Comparison of ENCODE assay signal across 1 cellular context in the genomic region with DNA sequence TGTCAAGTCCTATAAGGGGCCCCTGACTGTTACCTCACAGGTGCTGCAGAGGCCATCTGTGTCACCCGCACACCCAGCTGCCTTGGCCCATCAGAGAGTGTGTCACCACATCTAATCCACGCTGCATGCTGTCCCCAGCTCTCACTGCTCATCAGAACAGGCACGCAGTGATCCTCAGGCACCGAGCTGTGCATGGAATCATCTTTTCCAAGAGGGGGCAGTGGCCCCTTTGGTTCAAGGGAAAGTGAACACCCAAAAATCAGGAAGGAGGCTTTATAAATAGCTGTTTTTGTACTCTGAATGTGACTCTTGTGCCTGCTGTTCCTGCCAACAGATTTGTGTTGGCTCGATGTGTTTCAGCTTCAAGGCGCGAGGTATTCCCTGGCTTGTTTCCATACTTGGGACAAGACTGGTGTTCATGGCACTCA.
TF ChIP-seq lines count a peak whose summit lies in the region.

No MANE protein-coding gene starts in this region.

TF ChIP-seq in K562, 482 proteins besides CTCF, POLR2A, EP300 and RAD21 (continued from another document):
- TF ChIP-seq, protein P1, sequence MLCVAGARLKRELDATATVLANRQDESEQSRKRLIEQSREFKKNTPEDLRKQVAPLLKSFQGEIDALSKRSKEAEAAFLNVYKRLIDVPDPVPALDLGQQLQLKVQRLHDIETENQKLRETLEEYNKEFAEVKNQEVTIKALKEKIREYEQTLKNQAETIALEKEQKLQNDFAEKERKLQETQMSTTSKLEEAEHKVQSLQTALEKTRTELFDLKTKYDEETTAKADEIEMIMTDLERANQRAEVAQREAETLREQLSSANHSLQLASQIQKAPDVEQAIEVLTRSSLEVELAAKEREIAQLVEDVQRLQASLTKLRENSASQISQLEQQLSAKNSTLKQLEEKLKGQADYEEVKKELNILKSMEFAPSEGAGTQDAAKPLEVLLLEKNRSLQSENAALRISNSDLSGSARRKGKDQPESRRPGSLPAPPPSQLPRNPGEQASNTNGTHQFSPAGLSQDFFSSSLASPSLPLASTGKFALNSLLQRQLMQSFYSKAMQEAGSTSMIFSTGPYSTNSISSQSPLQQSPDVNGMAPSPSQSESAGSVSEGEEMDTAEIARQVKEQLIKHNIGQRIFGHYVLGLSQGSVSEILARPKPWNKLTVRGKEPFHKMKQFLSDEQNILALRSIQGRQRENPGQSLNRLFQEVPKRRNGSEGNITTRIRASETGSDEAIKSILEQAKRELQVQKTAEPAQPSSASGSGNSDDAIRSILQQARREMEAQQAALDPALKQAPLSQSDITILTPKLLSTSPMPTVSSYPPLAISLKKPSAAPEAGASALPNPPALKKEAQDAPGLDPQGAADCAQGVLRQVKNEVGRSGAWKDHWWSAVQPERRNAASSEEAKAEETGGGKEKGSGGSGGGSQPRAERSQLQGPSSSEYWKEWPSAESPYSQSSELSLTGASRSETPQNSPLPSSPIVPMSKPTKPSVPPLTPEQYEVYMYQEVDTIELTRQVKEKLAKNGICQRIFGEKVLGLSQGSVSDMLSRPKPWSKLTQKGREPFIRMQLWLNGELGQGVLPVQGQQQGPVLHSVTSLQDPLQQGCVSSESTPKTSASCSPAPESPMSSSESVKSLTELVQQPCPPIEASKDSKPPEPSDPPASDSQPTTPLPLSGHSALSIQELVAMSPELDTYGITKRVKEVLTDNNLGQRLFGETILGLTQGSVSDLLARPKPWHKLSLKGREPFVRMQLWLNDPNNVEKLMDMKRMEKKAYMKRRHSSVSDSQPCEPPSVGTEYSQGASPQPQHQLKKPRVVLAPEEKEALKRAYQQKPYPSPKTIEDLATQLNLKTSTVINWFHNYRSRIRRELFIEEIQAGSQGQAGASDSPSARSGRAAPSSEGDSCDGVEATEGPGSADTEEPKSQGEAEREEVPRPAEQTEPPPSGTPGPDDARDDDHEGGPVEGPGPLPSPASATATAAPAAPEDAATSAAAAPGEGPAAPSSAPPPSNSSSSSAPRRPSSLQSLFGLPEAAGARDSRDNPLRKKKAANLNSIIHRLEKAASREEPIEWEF (CRISPR knock-in tag; IDR thresholded peaks at IDR 0.05), result no peak
- TF ChIP-seq KLF16 (IDR thresholded peaks at IDR 0.05), result no peak
- TF ChIP-seq, protein P2, sequence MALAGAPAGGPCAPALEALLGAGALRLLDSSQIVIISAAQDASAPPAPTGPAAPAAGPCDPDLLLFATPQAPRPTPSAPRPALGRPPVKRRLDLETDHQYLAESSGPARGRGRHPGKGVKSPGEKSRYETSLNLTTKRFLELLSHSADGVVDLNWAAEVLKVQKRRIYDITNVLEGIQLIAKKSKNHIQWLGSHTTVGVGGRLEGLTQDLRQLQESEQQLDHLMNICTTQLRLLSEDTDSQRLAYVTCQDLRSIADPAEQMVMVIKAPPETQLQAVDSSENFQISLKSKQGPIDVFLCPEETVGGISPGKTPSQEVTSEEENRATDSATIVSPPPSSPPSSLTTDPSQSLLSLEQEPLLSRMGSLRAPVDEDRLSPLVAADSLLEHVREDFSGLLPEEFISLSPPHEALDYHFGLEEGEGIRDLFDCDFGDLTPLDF (CRISPR knock-in tag; IDR thresholded peaks at IDR 0.05), result no peak
- no peak for TF ChIP-seq TRIM28 (IDR thresholded peaks at IDR 0.05)
- TF ChIP-seq ZNF143 (CRISPR knock-in tag; IDR thresholded peaks at IDR 0.05), result no peak
- no peak for TF ChIP-seq STAT5B (CRISPR knock-in tag; IDR thresholded peaks at IDR 0.05)
